In the genomic region with DNA sequence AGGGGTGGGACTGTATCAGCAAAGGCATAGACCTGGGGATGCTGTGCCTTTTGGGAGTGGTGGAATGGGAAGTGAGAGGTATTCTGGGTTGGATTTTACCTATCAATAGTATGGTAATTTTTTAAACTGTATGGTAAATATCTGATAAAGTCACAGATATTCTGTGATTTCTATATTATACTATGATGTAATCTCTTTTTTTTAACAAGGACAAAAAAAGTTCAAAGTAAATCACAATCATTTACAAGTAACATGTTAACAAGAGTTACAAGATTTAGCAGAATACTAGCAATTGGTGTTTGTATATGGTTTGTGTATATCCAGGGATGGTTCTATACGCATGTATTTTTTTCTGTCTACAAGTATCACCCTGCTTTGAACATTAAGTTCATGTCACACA, we compare ENCODE assay signal across 33 cellular contexts. TPM values are rescaled to one million over a fixed set of nuclear protein-coding genes. Genes with fewer than 3 reads are reported as not detected.
"Had no signal": no experiment of that assay in that cellular context is flagged by ENCODE, and none has a peak within 500 bp of the region (broad histone marks: within the 10 kb centered on the region; RNA-seq: fewer than 3 reads in every experiment).

No MANE protein-coding gene starts in this region.

- H3K9me3 ChIP-seq: neutrophil, pancreas, psoas muscle, spleen, suprapubic skin, testis, tibial artery, transverse colon, upper lobe of right lung, uterus had no signal

- DNase-seq: naive thymus-derived CD8-positive, alpha-beta T cell; nephron progenitor cell; nucleus accumbens; pancreas; psoas muscle; right cardiac atrium; spleen; stimulated activated CD4-positive, alpha-beta T cell treated with anti-CD3 and anti-CD28 coated beads, Interleukin-12 subunit alpha, Interleukin-12 subunit beta, amount 100 ng/mL, for 4 hours; stimulated activated CD4-positive, alpha-beta T cell treated with anti-CD3 and anti-CD28 coated beads, Interleukin-1b, Interleukin-23, amount 100 ng/mL, for 48 hours; stimulated activated CD4-positive, alpha-beta T cell treated with anti-CD3 and anti-CD28 coated beads, Interleukin-4, amount 100 ng/mL, for 1 hour; stimulated activated CD4-positive, alpha-beta T cell treated with anti-CD3 and anti-CD28 coated beads, Interleukin-4, amount 100 ng/mL, for 4 hours; stimulated activated CD8-positive, alpha-beta memory T cell treated with anti-CD3 and anti-CD28 coated beads, Interleukin-4, amount 100 ng/mL, for 48 hours; stimulated activated naive CD4-positive, alpha-beta T cell; stimulated activated naive CD8-positive, alpha-beta T cell treated with anti-CD3 and anti-CD28 coated beads, Interleukin-15, amount 100 ng/mL, for 72 hours; stimulated activated naive CD8-positive, alpha-beta T cell treated with anti-CD3 and anti-CD28 coated beads, Interleukin-15, Interleukin-2, amounts not matched to agents 100 U/mL and 50 U/mL, for 24 hours; substantia nigra; testis; tibial artery; transverse colon; upper lobe of right lung; uterus had no signal

- H3K27ac Mint-ChIP-seq: natural killer cell treated with Interleukin-12 subunit alpha and Interleukin-12 subunit beta and Interleukin-15 and Interleukin-18, amount 100 ng/mL, for 72 hours; nephron progenitor cell; stimulated activated memory B cell treated with anti-CD40 and anti-IgM and Interleukin-4, amounts not matched to agents 10 μg/mL and 1 μg/mL and 100 μg/mL, for 72 hours; stimulated activated naive CD8-positive, alpha-beta T cell treated with anti-CD3 and anti-CD28 coated beads, Interleukin-15, amount 100 ng/mL, for 72 hours; type B pancreatic cell had no signal

- H3K4me3 ChIP-seq: pancreas, psoas muscle, skin epidermis, smooth muscle cell, spleen, suprapubic skin, testis, tibial artery, transverse colon, upper lobe of right lung, uterus had no signal

- H3K27me3 ChIP-seq: neutrophil, pancreas, spleen, suprapubic skin, testis, tibial artery, transverse colon, upper lobe of right lung, uterus had no signal

- H3K4me1 ChIP-seq: pancreas, psoas muscle, spleen, suprapubic skin, testis, tibial artery, transverse colon, upper lobe of right lung, uterus had no signal

- H3K36me3 ChIP-seq: neutrophil, pancreas, spleen, suprapubic skin, tibial artery, transverse colon, upper lobe of right lung, uterus had no signal

- H3K36me3 Mint-ChIP-seq: naive thymus-derived CD8-positive, alpha-beta T cell; natural killer cell treated with Interleukin-12 subunit alpha and Interleukin-12 subunit beta and Interleukin-15 and Interleukin-18, amount 100 ng/mL, for 72 hours had no signal

- H3K4me3 Mint-ChIP-seq: naive thymus-derived CD8-positive, alpha-beta T cell; natural killer cell treated with Interleukin-12 subunit alpha and Interleukin-12 subunit beta and Interleukin-15 and Interleukin-18, amount 100 ng/mL, for 72 hours; nephron progenitor cell; neural crest cell; stimulated activated memory B cell treated with anti-CD40 and anti-IgM and Interleukin-4, amounts not matched to agents 10 μg/mL and 1 μg/mL and 100 μg/mL, for 72 hours; stimulated activated naive CD8-positive, alpha-beta T cell treated with anti-CD3 and anti-CD28 coated beads, Interleukin-15, amount 100 ng/mL, for 72 hours; type B pancreatic cell had no signal

- H3K9me3 Mint-ChIP-seq: natural killer cell treated with Interleukin-12 subunit alpha and Interleukin-12 subunit beta and Interleukin-15 and Interleukin-18, amount 100 ng/mL, for 72 hours; nephron progenitor cell; stimulated activated naive CD8-positive, alpha-beta T cell treated with anti-CD3 and anti-CD28 coated beads, Interleukin-15, amount 100 ng/mL, for 72 hours; type B pancreatic cell had no signal

- H3K4me1 Mint-ChIP-seq: naive thymus-derived CD8-positive, alpha-beta T cell; neural crest cell; stimulated activated memory B cell treated with anti-CD40 and anti-IgM and Interleukin-4, amounts not matched to agents 10 μg/mL and 1 μg/mL and 100 μg/mL, for 72 hours; stimulated activated naive CD8-positive, alpha-beta T cell treated with anti-CD3 and anti-CD28 coated beads, Interleukin-15, amount 100 ng/mL, for 72 hours had no signal

- H3K27ac ChIP-seq: neutrophil, pancreas, psoas muscle, skin epidermis, spleen, suprapubic skin, testis, tibial artery, transverse colon, upper lobe of right lung, uterus had no signal

- H3K27me3 Mint-ChIP-seq: natural killer cell treated with Interleukin-12 subunit alpha and Interleukin-12 subunit beta and Interleukin-15 and Interleukin-18, amount 100 ng/mL, for 72 hours; stimulated activated memory B cell treated with anti-CD40 and anti-IgM and Interleukin-4, amounts not matched to agents 10 μg/mL and 1 μg/mL and 100 μg/mL, for 72 hours; type B pancreatic cell had no signal

RNA-seq across cellular contexts. Expression of gene BMAL2, which starts 56.0 kb away (rescaled TPM):
- total RNA-seq: naive thymus-derived CD8-positive, alpha-beta T cell had no signal

RNA-seq across cellular contexts. Expression of gene SMCO2, which starts 57.9 kb away (rescaled TPM):
- total RNA-seq: naive thymus-derived CD8-positive, alpha-beta T cell; neural crest cell; omental fat pad; osteocyte; psoas muscle; renal cortical epithelial cell; smooth muscle cell; transverse colon; urinary bladder; uterus had no signal
